Comparison of ENCODE assay signal across 9 cellular contexts in genomic region chr11:129950319-129951034, GRCh38. TPM values are rescaled to one million over a fixed set of nuclear protein-coding genes. Genes with fewer than 3 reads are reported as not detected.
A peak's percentile ranks its signal among the peaks of the same experiment; 100 is the strongest.
DNase-seq lines count a peak whose midpoint lies in the region; ATAC-seq and TF ChIP-seq lines count a peak whose summit lies in the region.
"Had no signal": no experiment of that assay in that cellular context is flagged by ENCODE, and none has a peak within 500 bp of the region (broad histone marks: within the 10 kb centered on the region; RNA-seq: fewer than 3 reads in every experiment).

No MANE protein-coding gene starts in this region.

- H3K36me3 ChIP-seq in duodenal mucosa (ENCODE audit: control insufficient read depth in 1 of 2, insufficient read depth in 2 of 2, low read length in 2 of 2): peaks cover 3 to 12% of the 10 kb centered on the region in 2 donors
- no peaks in the 10 kb centered on the region for H3K36me3 ChIP-seq in mucosa of descending colon (ENCODE audit: low read depth)

- H3K9me3 ChIP-seq in duodenal mucosa (ENCODE audit: control insufficient read depth in 1 of 2, low read length in 2 of 2) (no peaks in the 10 kb centered on the region), mucosa of descending colon (no peaks in the 10 kb centered on the region)

- DNase-seq in Ammon's horn (ENCODE audit: low spot score) (peak; percentile 69), NCI-H69 (lab: John Stamatoyannopoulos, UW) (peak; percentile 45), mucosa of descending colon (peak in 1 of 3 donors; percentile 40), DMS153 (lab: John Stamatoyannopoulos, UW) (no peak), NCI-H1694 (lab: John Stamatoyannopoulos, UW) (no peak), NCI-H446 treated with DMSO at 0.1 percent for 48 hours (lab: John Stamatoyannopoulos, UW) (no peak)
- DNase-seq in activated CD4-positive, CD25-positive, alpha-beta regulatory T cell treated with anti-CD3 and anti-CD28 coated beads, Interleukin-2, amount 50 U/mL, for 72 hours: no peak
- DNase-seq: SHP77 had no signal

- no peak overlapping the region for H3K4me3 ChIP-seq in duodenal mucosa (ENCODE audit: low read depth in 1 of 2, low read length in 2 of 2)
- no peak overlapping the region for H3K4me3 ChIP-seq in mucosa of descending colon

- H3K9ac ChIP-seq in duodenal mucosa (ENCODE audit: low read depth in 1 of 2, low read length in 2 of 2): no peak overlapping the region

- no peaks in the 10 kb centered on the region for H3K27me3 ChIP-seq in duodenal mucosa (ENCODE audit: control insufficient read depth in 1 of 2, insufficient read depth in 2 of 2, low read length in 2 of 2)

- peak; percentile 74 for ATAC-seq in mucosa of descending colon

- no peak for TF ChIP-seq CTCF in mucosa of descending colon (IDR thresholded peaks at IDR 0.05)

- H3K4me1 ChIP-seq in duodenal mucosa (ENCODE audit: control insufficient read depth in 1 of 2, insufficient read depth in 2 of 2, low read length in 2 of 2) (peaks cover 0 to 7% of the 10 kb centered on the region in 2 donors), mucosa of descending colon (ENCODE audit: low read depth) (no peaks in the 10 kb centered on the region)

- intact Hi-C loops in mucosa of descending colon (cut with DNase I, micrococcal nuclease): no loop called here

- H3K27ac ChIP-seq in duodenal mucosa (ENCODE audit: low read depth, low read length): peak overlapping the region; percentile 45

RNA-seq across cellular contexts. Expression of gene PRDM10, which starts 52.2 kb away (rescaled TPM):
- total RNA-seq in mucosa of descending colon: 10 to 100 TPM; 12.1 to 17.9 (median 14.0) TPM

RNA-seq across cellular contexts. Expression of gene NFRKB, which starts 55.1 kb away (rescaled TPM):
- 10 to 100 TPM; 19.5 to 27.0 (median 23.7) TPM for total RNA-seq in mucosa of descending colon

Comparison
In these comparisons a context has a peak if more than half of its experiments do, and no peak if none do; other contexts are left out.
1. DNase-seq: peak in Ammon's horn (single experiment) and NCI-H69 (single experiment); none in DMS153 (single experiment), activated CD4-positive, CD25-positive, alpha-beta regulatory T cell treated with anti-CD3 and anti-CD28 coated beads, Interleukin-2, amount 50 U/mL, for 72 hours (single experiment), NCI-H1694 (single experiment) and NCI-H446 treated with DMSO at 0.1 percent for 48 hours (single experiment).